In genomic region chr6:131070061-131070460, GRCh38 we compare ENCODE assay signal across 15 cellular contexts. TPM values are rescaled to one million over a fixed set of nuclear protein-coding genes. Genes with fewer than 3 reads are reported as not detected.
DNase-seq lines count a peak whose midpoint lies in the region; ATAC-seq and TF ChIP-seq lines count a peak whose summit lies in the region.
"Had no signal": no experiment of that assay in that cellular context is flagged by ENCODE, and none has a peak within 500 bp of the region (broad histone marks: within the 10 kb centered on the region; RNA-seq: fewer than 3 reads in every experiment).

No MANE protein-coding gene starts in this region.

- BruUV-seq in Caco-2 (replicated peaks; lab: Mats Ljungman, UMichigan) = no TSS peak

- peak; percentile 15 for DNase-seq in KBM-7
- peak; percentile 72 for DNase-seq in dermis blood vessel endothelial cell
- DNase-seq in fibroblast of lung (ENCODE audit: low read depth in 2 of 2) = no peak
- DNase-seq in natural killer cell = no peak
- no peak for DNase-seq in stimulated activated naive CD4-positive, alpha-beta T cell (lab: John Stamatoyannopoulos, UW)
- no peak for DNase-seq in Caco-2
- DNase-seq: BE2C; CD4-positive, alpha-beta memory T cell; DND-41; GDM1; GM23248 had no signal

- H3K4me1 Mint-ChIP-seq in natural killer cell (no peaks in the 10 kb centered on the region), Caco-2 (ENCODE audit: low read depth, unreplicated experiment) (no peaks in the 10 kb centered on the region)
- H3K4me1 Mint-ChIP-seq: CD4-positive, alpha-beta memory T cell had no signal

- no peaks in the 10 kb centered on the region for H3K79me2 ChIP-seq in fibroblast of lung (ENCODE audit: control insufficient read depth, insufficient read depth, low read length)

- no peak overlapping the region for H3K9ac ChIP-seq in fibroblast of lung (ENCODE audit: insufficient read depth, low read length)
- H3K9ac ChIP-seq: GM23248 had no signal

- H3K36me3 ChIP-seq in fibroblast of lung (ENCODE audit: control insufficient read depth, insufficient read depth, low read length) (no peaks in the 10 kb centered on the region), Caco-2 (ENCODE audit: control insufficient read depth, insufficient read depth, low read length) (no peaks in the 10 kb centered on the region)
- H3K36me3 ChIP-seq: BE2C, HAP-1 had no signal

- H3K9me3 ChIP-seq in fibroblast of lung (ENCODE audit: control insufficient read depth, insufficient read depth, low read depth, low read length) (no peaks in the 10 kb centered on the region), Caco-2 (no peaks in the 10 kb centered on the region; the same call in 1 of the 2 replicates)
- H3K9me3 ChIP-seq: A549, BE2C, HAP-1 had no signal

- H4K20me1 ChIP-seq in fibroblast of lung (ENCODE audit: control insufficient read depth, extremely low read depth, insufficient read depth, low read length) = no peaks in the 10 kb centered on the region

- CTCF ChIA-PET in Caco-2 (lab: Charles Lee) = no interaction called here

- H3K27me3 Mint-ChIP-seq in natural killer cell (ENCODE audit: low read depth in 2 of 2) = peaks cover 0 to 3% of the 10 kb centered on the region in 2 donors
- no peaks in the 10 kb centered on the region for H3K27me3 Mint-ChIP-seq in Caco-2 (ENCODE audit: insufficient read depth, unreplicated experiment)
- H3K27me3 Mint-ChIP-seq: CD4-positive, alpha-beta memory T cell had no signal

- H3K4me3 Mint-ChIP-seq in natural killer cell = no peak overlapping the region
- H3K4me3 Mint-ChIP-seq in Caco-2 (ENCODE audit: unreplicated experiment) = no peak overlapping the region
- H3K4me3 Mint-ChIP-seq: CD4-positive, alpha-beta memory T cell had no signal

- H3K27me3 ChIP-seq in fibroblast of lung (ENCODE audit: control insufficient read depth, insufficient read depth, low read length) = no peaks in the 10 kb centered on the region
- H3K27me3 ChIP-seq in Caco-2 (replicated peaks; ENCODE audit: control insufficient read depth, insufficient read depth, low read length) = no peaks in the 10 kb centered on the region
- H3K27me3 ChIP-seq: BE2C had no signal

- no peak overlapping the region for H3K27ac Mint-ChIP-seq in natural killer cell
- no peak overlapping the region for H3K27ac Mint-ChIP-seq in Caco-2 (ENCODE audit: unreplicated experiment)
- H3K27ac Mint-ChIP-seq: CD4-positive, alpha-beta memory T cell had no signal

- H3K9me3 Mint-ChIP-seq in natural killer cell (no peaks in the 10 kb centered on the region), Caco-2 (ENCODE audit: unreplicated experiment) (no peaks in the 10 kb centered on the region)

- intact Hi-C loops in natural killer cell (cut with micrococcal nuclease) (no loop called here), Caco-2 (cut with micrococcal nuclease; ENCODE audit: unreplicated experiment) (no loop called here)

- H2AFZ ChIP-seq in fibroblast of lung (ENCODE audit: low read length) = peak overlapping the region; percentile 50
- H2AFZ ChIP-seq: GM23248 had no signal

- H3K4me2 ChIP-seq in fibroblast of lung (ENCODE audit: extremely low read depth, insufficient read depth, low read length) = no peak overlapping the region
- H3K4me2 ChIP-seq: A549 had no signal

- POLR2A ChIA-PET in Caco-2 (lab: Charles Lee) = no interaction called here

- H3K4me3 ChIP-seq in fibroblast of lung (replicated peaks in 1 of 4; ENCODE audit: control extremely low read depth in 1 of 4, insufficient read depth in 1 of 4, low read depth in 3 of 4, low read length in 4 of 4) (no peak overlapping the region), Caco-2 (ENCODE audit: low read depth, low read length) (no peak overlapping the region)
- H3K4me3 ChIP-seq: A549, GM23248, HAP-1, K562 had no signal

- no peak for TF ChIP-seq CTCF in fibroblast of lung (conservative IDR thresholded peaks at IDR 0.05 in 1 of 2, IDR thresholded peaks at IDR 0.05 in 1 of 2; ENCODE audit: low read depth in 1 of 2, low read length in 2 of 2)
- no peak for TF ChIP-seq CTCF in natural killer cell (IDR thresholded peaks at IDR 0.05)
- no peak for TF ChIP-seq CTCF in Caco-2 (IDR thresholded peaks at IDR 0.05; ENCODE audit: insufficient read depth in 1 of 2, low read depth in 1 of 2, low read length in 1 of 2, severe bottlenecking in 1 of 2, unreplicated experiment in 1 of 2)

- H3K4me1 ChIP-seq in fibroblast of lung (ENCODE audit: control insufficient read depth, extremely low read depth, insufficient read depth, low read length) (no peaks in the 10 kb centered on the region), Caco-2 (0 out of 2 replicates have a peak, but pooled peaks cover 4% of the 10 kb centered on the region)
- H3K4me1 ChIP-seq: BE2C, HAP-1 had no signal

- no peak overlapping the region for H3K27ac ChIP-seq in fibroblast of lung (ENCODE audit: insufficient read depth, low read length)
- H3K27ac ChIP-seq: A549, C4-2B, GM23248 had no signal

- ATAC-seq in natural killer cell = no peak
- ATAC-seq: A549, K562 had no signal

- in situ Hi-C loops in KBM-7 (cut with MboI; ENCODE audit: low pct_unique_long_range_greater_than_20kb, low sequenced_read_pairs) = no loop called here

- H3K36me3 Mint-ChIP-seq in natural killer cell (no peaks in the 10 kb centered on the region), Caco-2 (ENCODE audit: insufficient read depth, unreplicated experiment) (no peaks in the 10 kb centered on the region)
- H3K36me3 Mint-ChIP-seq: CD4-positive, alpha-beta memory T cell had no signal

RNA-seq across cellular contexts. Expression of gene EPB41L2, which starts 7.0 kb away (rescaled TPM):
- 94.4 and 200 TPM in 2 replicates for total RNA-seq in dermis blood vessel endothelial cell
- 68.3 and 113 TPM in 2 replicates for total RNA-seq in fibroblast of lung
- 146 and 264 TPM in 2 replicates for polyA plus RNA-seq in fibroblast of lung
- 119 and 231 TPM in 2 replicates for polyA plus RNA-seq in fibroblast of lung (2012)
- polyA minus RNA-seq in fibroblast of lung (ENCODE audit: low replicate concordance) = 250 and 335 TPM in 2 replicates
- total RNA-seq in natural killer cell = 10 to 100 TPM in 2 of 3 donors, 1 to 10 TPM in 1; 6.8 to 11.4 (median 11.0) TPM
- total RNA-seq in Caco-2 (2022) = 91.7 and 106 TPM in 2 replicates

Comparison
In these comparisons a context has a peak if more than half of its experiments do, and no peak if none do; other contexts are left out.
1. DNase-seq: peak in KBM-7 (single experiment) and dermis blood vessel endothelial cell (single experiment); none in fibroblast of lung (0 of 2), natural killer cell (single experiment), stimulated activated naive CD4-positive, alpha-beta T cell (0 of 6) and Caco-2 (0 of 2).